In the genomic region with DNA sequence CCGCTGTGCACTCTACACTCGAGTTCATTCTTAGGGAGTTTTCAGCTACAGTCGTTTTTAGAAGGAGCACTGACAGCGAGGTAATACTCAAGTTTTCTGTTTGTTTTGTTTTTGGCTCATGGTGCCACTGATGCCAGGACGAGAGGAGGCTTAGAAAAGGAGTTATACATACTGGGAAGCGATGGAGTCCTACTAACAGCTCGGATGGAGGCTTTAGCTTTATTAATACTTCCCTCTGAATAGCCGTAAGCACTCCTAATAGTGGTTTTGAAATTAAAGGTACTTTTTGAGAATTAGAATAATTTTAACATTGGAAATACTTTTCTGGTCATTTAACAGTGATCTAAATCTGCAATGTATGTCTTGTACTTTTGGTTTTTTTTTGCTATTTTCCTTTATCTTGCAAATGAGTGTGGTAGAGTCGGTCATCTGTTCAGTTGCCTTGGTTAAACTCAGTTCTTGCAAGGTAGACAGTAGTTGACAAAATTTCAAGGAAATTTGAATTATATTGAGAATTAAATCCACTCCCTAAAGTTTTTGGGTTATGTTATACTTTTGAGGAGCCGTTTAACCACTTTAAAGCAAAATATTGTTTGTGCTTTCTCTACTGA, we compare ENCODE assay signal across 8 cellular contexts. TPM values are rescaled to one million over a fixed set of nuclear protein-coding genes. Genes with fewer than 3 reads are reported as not detected.
A peak's percentile ranks its signal among the peaks of the same experiment; 100 is the strongest.
DNase-seq lines count a peak whose midpoint lies in the region; ATAC-seq and TF ChIP-seq lines count a peak whose summit lies in the region.

No MANE protein-coding gene starts in this region.

- H3K9ac ChIP-seq in colonic mucosa (ENCODE audit: low read depth in 2 of 2, low read length in 2 of 2), result peak overlapping the region in 1 of 2 donors; percentile 89

- no peak for TF ChIP-seq CTCF in AG09309 (IDR thresholded peaks at IDR 0.05; ENCODE audit: control insufficient read depth, insufficient read depth, low read depth, low read length, missing control alignments)
- no peak for TF ChIP-seq CTCF in colonic mucosa (IDR thresholded peaks at IDR 0.05)

- H3K4me3 ChIP-seq in AG09309 (ENCODE audit: control insufficient read depth, low read depth, low read length) (peak overlapping the region; percentile 68), colonic mucosa (peak overlapping the region; percentile 72), muscle layer of duodenum (ENCODE audit: low read depth in 1 of 2, low read length in 2 of 2) (peak overlapping the region; percentile 64 to 95)
- H3K4me3 ChIP-seq in Jurkat, Clone E6-1 (ENCODE audit: low read length), result peak overlapping the region; percentile 71

- H3K9me3 ChIP-seq in colonic mucosa, result no peaks in the 10 kb centered on the region
- no peaks in the 10 kb centered on the region for H3K9me3 ChIP-seq in muscle layer of duodenum (ENCODE audit: control insufficient read depth in 1 of 2, low read length in 2 of 2)

- ATAC-seq in GM18873 (IDR thresholded peaks at IDR 0.05; ENCODE audit: low FRiP score, unreplicated experiment), result no peak

- H3K27me3 ChIP-seq in colonic mucosa, result no peaks in the 10 kb centered on the region
- H3K27me3 ChIP-seq in muscle layer of duodenum (ENCODE audit: low read depth, low read length), result no peaks in the 10 kb centered on the region

- peak overlapping the region; percentile 91 for H3K27ac ChIP-seq in colonic mucosa
- peak overlapping the region; percentile 95 for H3K27ac ChIP-seq in muscle layer of duodenum (ENCODE audit: low read length)

- H3K36me3 ChIP-seq in colonic mucosa (no peaks in the 10 kb centered on the region), muscle layer of duodenum (ENCODE audit: control insufficient read depth in 1 of 2, insufficient read depth in 2 of 2, low read length in 2 of 2) (peaks cover 0 to 25% of the 10 kb centered on the region in 2 donors)

- H3K4me1 ChIP-seq in colonic mucosa (no peaks in the 10 kb centered on the region), muscle layer of duodenum (ENCODE audit: control insufficient read depth in 1 of 2, insufficient read depth in 2 of 2, low read length in 2 of 2) (peaks cover 11 to 41% of the 10 kb centered on the region in 2 donors)

- DNase-seq in AG09309 (ENCODE audit: low read depth), result no peak
- DNase-seq in Jurkat, Clone E6-1 (ENCODE audit: low read depth, low spot score), result no peak
- DNase-seq in colonic mucosa, result no peak
- no peak for DNase-seq in NCI-H345 (lab: John Stamatoyannopoulos, UW)
- DNase-seq in NCI-H1092 (lab: John Stamatoyannopoulos, UW), result no peak
- no peak for DNase-seq in HuH-7.5 (ENCODE audit: low spot score)

- intact Hi-C loops in colonic mucosa (cut with DNase I), result no loop called here

RNA-seq across cellular contexts. Expression of gene HBP1, which starts 1.4 kb away (rescaled TPM):
- polyA plus RNA-seq in Jurkat, Clone E6-1 (2012; ENCODE audit: insufficient read depth, insufficient read length), result 20.1 TPM
- total RNA-seq in colonic mucosa, result 10 to 100 TPM; 25.1 to 78.7 TPM
